24 cellular contexts compared by ENCODE assay signal in the genomic region with DNA sequence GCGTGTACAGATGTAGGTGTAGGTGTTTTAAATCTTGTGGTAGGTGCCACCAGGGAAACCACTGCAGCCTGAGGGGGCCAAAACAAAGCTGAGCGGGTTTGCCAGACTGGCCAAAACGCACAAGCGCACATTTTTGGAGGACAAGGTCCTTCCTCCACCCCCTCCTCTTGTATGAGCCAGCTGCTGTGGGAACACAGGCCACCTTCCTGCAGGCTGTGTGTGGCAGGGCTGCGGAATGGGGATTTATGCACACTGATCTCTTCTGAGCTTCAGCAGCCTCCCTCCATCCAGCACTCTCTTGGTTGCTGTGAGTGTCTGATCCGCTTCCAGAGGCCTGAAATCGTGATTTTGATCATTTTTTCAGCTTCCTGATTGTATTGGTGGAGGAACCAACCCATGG.
"Had no signal": no experiment of that assay in that cellular context is flagged by ENCODE, and none has a peak within 500 bp of the region (broad histone marks: within the 10 kb centered on the region; RNA-seq: fewer than 3 reads in every experiment).

No MANE protein-coding gene starts in this region.

- H3K4me3 ChIP-seq: colonic mucosa, gastroesophageal sphincter, heart left ventricle, hepatocyte, left lung, lower lobe of right lung, mucosa of descending colon had no signal

- H3K27me3 ChIP-seq: colonic mucosa, foreskin keratinocyte, gastroesophageal sphincter, heart left ventricle, hepatocyte, left lung had no signal

- H3K36me3 ChIP-seq: colonic mucosa had no signal

- ATAC-seq: effector memory CD8-positive, alpha-beta T cell; esophagus mucosa; foreskin keratinocyte; gastroesophageal sphincter; heart left ventricle; left colon; left lung; left ventricle myocardium superior; lower lobe of right lung; mucosa of descending colon had no signal

- H3K27ac ChIP-seq: colonic mucosa, epithelial cell of prostate, foreskin keratinocyte, gastroesophageal sphincter, heart left ventricle, hepatocyte, left lung, lower lobe of right lung had no signal

- DNase-seq: colonic mucosa; cortex of kidney; effector CD8-positive, alpha-beta T cell; effector memory CD8-positive, alpha-beta T cell; endodermal cell; erythroblast; foreskin keratinocyte; heart left ventricle; hypothalamus; immature natural killer cell; islet precursor cell; kidney; kidney glomerular epithelial cell; left colon; left lung; left ventricle myocardium superior; lower lobe of right lung; mesenchymal stem cell; mucosa of descending colon; naive B cell had no signal

- H3K9me3 ChIP-seq: colonic mucosa, gastroesophageal sphincter, heart left ventricle, left lung, lower lobe of right lung, mucosa of descending colon had no signal

- H3K4me1 ChIP-seq: foreskin keratinocyte, lower lobe of right lung had no signal
